Comparison of ENCODE assay signal across 8 cellular contexts in genomic region chr6:113858067-113858604, GRCh38. TPM values are rescaled to one million over a fixed set of nuclear protein-coding genes. Genes with fewer than 3 reads are reported as not detected.
DNase-seq lines count a peak whose midpoint lies in the region; ATAC-seq and TF ChIP-seq lines count a peak whose summit lies in the region.

No MANE protein-coding gene starts in this region.

- peak overlapping the region; percentile 75 for H3K4me2 ChIP-seq in OCI-LY1 (ENCODE audit: low read length)

- intact Hi-C loops in colonic mucosa (cut with DNase I), result loop anchor here (10.0 kb wide), 1 partner anchor 143 kb away; no protein-coding TSS in a partner anchor

- H3K9me3 ChIP-seq in OCI-LY1 (ENCODE audit: low read length) (0 out of 2 replicates have a peak, but pooled peaks cover 3% of the 10 kb centered on the region), colonic mucosa (no peaks in the 10 kb centered on the region), liver (ENCODE audit: control insufficient read depth in 4 of 4, low read length in 3 of 4) (no peaks in the 10 kb centered on the region), thoracic aorta (no peaks in the 10 kb centered on the region)

- ATAC-seq in thoracic aorta (ENCODE audit: insufficient number of reproducible peaks, low FRiP score, low read depth), result no peak
- ATAC-seq in HG02840 (IDR thresholded peaks at IDR 0.05; ENCODE audit: low FRiP score, unreplicated experiment), result no peak

- H3F3A ChIP-seq in OCI-LY1 (ENCODE audit: insufficient read depth, low read length), result 0 out of 2 replicates have a peak, but pooled peaks cover 3% of the 10 kb centered on the region

- no peaks in the 10 kb centered on the region for H3K9me2 ChIP-seq in OCI-LY1 (ENCODE audit: low read depth, low read length)

- no peak overlapping the region for H2AFZ ChIP-seq in OCI-LY1 (ENCODE audit: low read length)

- H3K4me3 ChIP-seq in OCI-LY1 (ENCODE audit: low read depth, low read length, poor library complexity, severe bottlenecking), result peak overlapping the region; percentile 54
- peak overlapping the region; percentile 84 for H3K4me3 ChIP-seq in colonic mucosa
- peak overlapping the region; percentile 31 to 68 (median 51) for H3K4me3 ChIP-seq in liver (ENCODE audit: low read depth in 1 of 3, low read length in 3 of 3)
- H3K4me3 ChIP-seq in thoracic aorta, result peak overlapping the region; percentile 96

- H3K9ac ChIP-seq in OCI-LY1 (ENCODE audit: low read length) (peak overlapping the region; percentile 30; the same call in 1 of the 2 replicates), colonic mucosa (ENCODE audit: low read depth in 2 of 2, low read length in 2 of 2) (peak overlapping the region; percentile 70 to 100), liver (ENCODE audit: low read depth in 1 of 2, low read length in 2 of 2) (peak overlapping the region; percentile 9 to 80)

- no peak for TF ChIP-seq CTCF in OCI-LY1 (IDR thresholded peaks at IDR 0.05; ENCODE audit: low read length)
- no peak for TF ChIP-seq CTCF in colonic mucosa (IDR thresholded peaks at IDR 0.05)
- no peak for TF ChIP-seq CTCF in liver (IDR thresholded peaks at IDR 0.05; ENCODE audit: low read depth, low read length, missing input control)
- TF ChIP-seq CTCF in thoracic aorta (IDR thresholded peaks at IDR 0.05), result no peak

- no peaks in the 10 kb centered on the region for H4K20me1 ChIP-seq in OCI-LY1 (ENCODE audit: insufficient read depth, low read length)

- H3K4me1 ChIP-seq in OCI-LY1 (ENCODE audit: insufficient read depth, low read length, severe bottlenecking), result peaks cover 32% of the 10 kb centered on the region
- no peaks in the 10 kb centered on the region for H3K4me1 ChIP-seq in colonic mucosa
- H3K4me1 ChIP-seq in liver (ENCODE audit: control insufficient read depth in 4 of 4, insufficient read depth in 4 of 4, low read length in 3 of 4), result peaks cover 12 to 40% (median 28%) of the 10 kb centered on the region in 4 donors
- H3K4me1 ChIP-seq in thoracic aorta (ENCODE audit: control insufficient read depth in 1 of 2, low read depth in 2 of 2), result peaks cover 8 to 9% of the 10 kb centered on the region in 2 donors

- H3K27me3 ChIP-seq in OCI-LY1 (ENCODE audit: insufficient read depth, low read length) (no peaks in the 10 kb centered on the region; the same call in 1 of the 2 replicates), colonic mucosa (no peaks in the 10 kb centered on the region), liver (ENCODE audit: control insufficient read depth in 4 of 4, insufficient read depth in 4 of 4, low read length in 3 of 4) (peaks cover 0 to 3% (median 0%) of the 10 kb centered on the region in 4 donors), thoracic aorta (replicated peaks; ENCODE audit: insufficient read depth) (no peaks in the 10 kb centered on the region)

- H3K36me3 ChIP-seq in OCI-LY1 (ENCODE audit: insufficient read depth, low read length) (no peaks in the 10 kb centered on the region), colonic mucosa (no peaks in the 10 kb centered on the region), liver (ENCODE audit: control insufficient read depth in 4 of 4, insufficient read depth in 3 of 4, low read depth in 1 of 4, low read length in 3 of 4) (no peaks in the 10 kb centered on the region), thoracic aorta (no peaks in the 10 kb centered on the region)

- no peaks in the 10 kb centered on the region for H3K79me2 ChIP-seq in OCI-LY1 (ENCODE audit: insufficient read depth, low read length)

- DNase-seq in CD1c-positive myeloid dendritic cell (ENCODE audit: extremely low spot score) (peak; percentile 21), HCEC 1CT (peak; percentile 43), colonic mucosa (peak; percentile 56), thoracic aorta (ENCODE audit: low spot score) (no peak), retina (no peak)

- no peak for TF ChIP-seq RAD21 in liver (IDR thresholded peaks at IDR 0.05)

- WGBS in liver, result 4% methylated on average over 25 of the region's 25 CpGs

- H3K27ac ChIP-seq in OCI-LY1 (ENCODE audit: low read depth, low read length, poor library complexity, severe bottlenecking) (peak overlapping the region; percentile 26), colonic mucosa (peak overlapping the region; percentile 99), liver (ENCODE audit: low read depth in 1 of 2, low read length in 2 of 2) (peak overlapping the region; percentile 81 to 82), thoracic aorta (peak overlapping the region; percentile 78 to 93)

TF ChIP-seq in liver, 16 proteins besides CTCF, POLR2A, EP300 and RAD21:
- TF ChIP-seq YY1 (IDR thresholded peaks at IDR 0.05) (no peak), ZBTB33 (IDR thresholded peaks at IDR 0.05) (no peak), FOXA1 (IDR thresholded peaks at IDR 0.05) (no peak), FOXA2 (IDR thresholded peaks at IDR 0.05) (no peak), HNF4A (conservative IDR thresholded peaks at IDR 0.05) (no peak), EGR1 (IDR thresholded peaks at IDR 0.05; ENCODE audit: low read depth in 2 of 2) (no peak), SP1 (IDR thresholded peaks at IDR 0.05) (no peak), RXRA (IDR thresholded peaks at IDR 0.05) (no peak), NR2F2 (IDR thresholded peaks at IDR 0.05) (no peak), JUND (IDR thresholded peaks at IDR 0.05) (no peak), ATF3 (IDR thresholded peaks at IDR 0.05) (no peak), TAF1 (conservative IDR thresholded peaks at IDR 0.05) (no peak), HNF4G (IDR thresholded peaks at IDR 0.05) (no peak), MAX (IDR thresholded peaks at IDR 0.05) (no peak), REST (IDR thresholded peaks at IDR 0.05) (no peak), GABPA (IDR thresholded peaks at IDR 0.05 in 1 of 2, conservative IDR thresholded peaks at IDR 0.05 in 1 of 2) (no peak)

RNA-seq across cellular contexts. Expression of gene MARCKS, which starts 1.0 kb away (rescaled TPM):
- total RNA-seq in colonic mucosa (100 to 1,000 TPM; 228 to 242 TPM), liver (10 to 100 TPM in 1 of 2 donors, 1 to 10 TPM in 1; 3.6 to 31.6 TPM), thoracic aorta (10 to 100 TPM; 34.3 TPM)
- 1 to 10 TPM; 5.1 to 6.6 TPM for polyA plus RNA-seq in liver

Comparison
In these comparisons a context has a peak if more than half of its experiments do, and no peak if none do; other contexts are left out.
1. DNase-seq: peak in CD1c-positive myeloid dendritic cell (single experiment), HCEC 1CT (single experiment) and colonic mucosa (single experiment); none in thoracic aorta (single experiment) and retina (single experiment).
2. H3K27ac ChIP-seq: peak in every context shown above with its lines; median percentile 99 in colonic mucosa; 86 in thoracic aorta; 82 in liver; 26 in OCI-LY1.
3. H3K9ac ChIP-seq: peak in every context shown above with its lines; median percentile 85 in colonic mucosa; 44 in liver; 30 in OCI-LY1.
4. RNA of gene MARCKS, which starts 1.0 kb away (total RNA-seq): 228 to 242 TPM in colonic mucosa; 34.3 TPM in thoracic aorta and 3.6 to 31.6 TPM in liver; every median in the first group is over 4 times any median in the second.
5. Peak in every context shown above with its lines, with median percentiles within 50 percentile points of each other: H3K4me3 ChIP-seq.